8 cellular contexts compared by ENCODE assay signal in genomic region chr11:93236741-93237675, GRCh38. TPM values are rescaled to one million over a fixed set of nuclear protein-coding genes. Genes with fewer than 3 reads are reported as not detected.
DNase-seq lines count a peak whose midpoint lies in the region; ATAC-seq and TF ChIP-seq lines count a peak whose summit lies in the region.

No MANE protein-coding gene starts in this region.

- peak; percentile 24 for TF ChIP-seq CTCF in RWPE1 (conservative IDR thresholded peaks at IDR 0.05; ENCODE audit: low read depth)
- TF ChIP-seq CTCF in fibroblast of the aortic adventitia (IDR thresholded peaks at IDR 0.05; ENCODE audit: insufficient read depth, low read length): peak; percentile 66
- peak; percentile 5 for TF ChIP-seq CTCF in parathyroid adenoma (IDR thresholded peaks at IDR 0.05)

- H3K9ac ChIP-seq in parathyroid adenoma: no peak overlapping the region

- peak; percentile 65 for DNase-seq in DMS 273 (lab: John Stamatoyannopoulos, UW; ENCODE audit: unreplicated experiment)
- peak; percentile 29 for DNase-seq in RWPE1 (ENCODE audit: low spot score)
- peak; percentile 40 for DNase-seq in fibroblast of the aortic adventitia (ENCODE audit: low read depth)
- DNase-seq in activated T-cell treated with anti-CD3 and anti-CD28 coated beads for 4 hours: no peak
- DNase-seq in activated CD4-positive, CD25-positive, alpha-beta regulatory T cell (lab: John Stamatoyannopoulos, UW): no peak

- H3K9me3 ChIP-seq in parathyroid adenoma (ENCODE audit: control insufficient read depth, low read length): no peaks in the 10 kb centered on the region

- H3K36me3 ChIP-seq in parathyroid adenoma (ENCODE audit: control insufficient read depth, insufficient read depth, low read length): no peaks in the 10 kb centered on the region

- H3K4me2 ChIP-seq in parathyroid adenoma (ENCODE audit: low read length): no peak overlapping the region

- ATAC-seq in GM19043 (IDR thresholded peaks at IDR 0.05; ENCODE audit: low read depth, unreplicated experiment) (peak; percentile 65), HG03558 (IDR thresholded peaks at IDR 0.05; ENCODE audit: extremely low read depth, unreplicated experiment) (peak; percentile 46)

- CTCF ChIA-PET in RWPE1 (lab: Yijun Ruan, JAX): interaction anchor here (1.2 kb wide), 1 partner anchor 416 kb away, joined by 3 read pairs; no protein-coding TSS in a partner anchor

- no peaks in the 10 kb centered on the region for H3K27me3 ChIP-seq in parathyroid adenoma (ENCODE audit: control insufficient read depth, insufficient read depth, low read length)

- no peak overlapping the region for H2AFZ ChIP-seq in parathyroid adenoma

- H3K4me3 ChIP-seq in fibroblast of the aortic adventitia (ENCODE audit: low read depth, low read length) (no peak overlapping the region), parathyroid adenoma (ENCODE audit: low read depth, low read length) (no peak overlapping the region)

- no peak overlapping the region for H3K27ac ChIP-seq in RWPE1
- no peak overlapping the region for H3K27ac ChIP-seq in parathyroid adenoma

- POLR2A ChIA-PET in RWPE1 (lab: Yijun Ruan, JAX; ENCODE audit: low non-redundant PET): no interaction called here

- H3K79me2 ChIP-seq in parathyroid adenoma: no peaks in the 10 kb centered on the region

- no peaks in the 10 kb centered on the region for H3K4me1 ChIP-seq in parathyroid adenoma

RNA-seq across cellular contexts. Expression of gene SLC36A4, which starts 39.2 kb away (rescaled TPM):
- 7.1 and 24.8 TPM in 2 replicates for total RNA-seq in fibroblast of the aortic adventitia (ENCODE audit: low replicate concordance)

Comparison
In these comparisons a context has a peak if more than half of its experiments do, and no peak if none do; other contexts are left out.
1. DNase-seq: peak in DMS 273 (single experiment), RWPE1 (single experiment) and fibroblast of the aortic adventitia (single experiment); none in activated T-cell treated with anti-CD3 and anti-CD28 coated beads for 4 hours (single experiment) and activated CD4-positive, CD25-positive, alpha-beta regulatory T cell (0 of 4).
2. CTCF ChIP-seq: peak in every context shown above with its lines; median percentile 66 in fibroblast of the aortic adventitia; 24 in RWPE1; 5 in parathyroid adenoma.